ENCODE assay signal across 1 cellular context in genomic region chr14:35534130-35534883, GRCh38.
TF ChIP-seq lines count a peak whose summit lies in the region.

A gene with protein sequence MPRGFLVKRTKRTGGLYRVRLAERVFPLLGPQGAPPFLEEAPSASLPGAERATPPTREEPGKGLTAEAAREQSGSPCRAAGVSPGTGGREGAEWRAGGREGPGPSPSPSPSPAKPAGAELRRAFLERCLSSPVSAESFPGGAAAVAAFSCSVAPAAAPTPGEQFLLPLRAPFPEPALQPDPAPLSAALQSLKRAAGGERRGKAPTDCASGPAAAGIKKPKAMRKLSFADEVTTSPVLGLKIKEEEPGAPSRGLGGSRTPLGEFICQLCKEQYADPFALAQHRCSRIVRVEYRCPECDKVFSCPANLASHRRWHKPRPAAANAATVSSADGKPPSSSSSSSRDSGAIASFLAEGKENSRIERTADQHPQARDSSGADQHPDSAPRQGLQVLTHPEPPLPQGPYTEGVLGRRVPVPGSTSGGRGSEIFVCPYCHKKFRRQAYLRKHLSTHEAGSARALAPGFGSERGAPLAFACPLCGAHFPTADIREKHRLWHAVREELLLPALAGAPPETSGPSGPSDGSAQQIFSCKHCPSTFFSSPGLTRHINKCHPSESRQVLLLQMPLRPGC (plus strand): TSS chr14:35534164. CDS start chr14:35534253, 89 bp downstream.

TF ChIP-seq in GM12878, 131 proteins besides CTCF, POLR2A, EP300 and RAD21:
- no peak for TF ChIP-seq RAD51 (IDR thresholded peaks at IDR 0.05)
- no peak for TF ChIP-seq ATF3 (IDR thresholded peaks at IDR 0.05; ENCODE audit: borderline replicate concordance, extremely low read depth, low read depth, low read length)
- TF ChIP-seq, protein P1, sequence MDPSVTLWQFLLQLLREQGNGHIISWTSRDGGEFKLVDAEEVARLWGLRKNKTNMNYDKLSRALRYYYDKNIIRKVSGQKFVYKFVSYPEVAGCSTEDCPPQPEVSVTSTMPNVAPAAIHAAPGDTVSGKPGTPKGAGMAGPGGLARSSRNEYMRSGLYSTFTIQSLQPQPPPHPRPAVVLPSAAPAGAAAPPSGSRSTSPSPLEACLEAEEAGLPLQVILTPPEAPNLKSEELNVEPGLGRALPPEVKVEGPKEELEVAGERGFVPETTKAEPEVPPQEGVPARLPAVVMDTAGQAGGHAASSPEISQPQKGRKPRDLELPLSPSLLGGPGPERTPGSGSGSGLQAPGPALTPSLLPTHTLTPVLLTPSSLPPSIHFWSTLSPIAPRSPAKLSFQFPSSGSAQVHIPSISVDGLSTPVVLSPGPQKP (IDR thresholded peaks at IDR 0.05; ENCODE audit: low read depth, low read length): no peak
- TF ChIP-seq, protein P2, sequence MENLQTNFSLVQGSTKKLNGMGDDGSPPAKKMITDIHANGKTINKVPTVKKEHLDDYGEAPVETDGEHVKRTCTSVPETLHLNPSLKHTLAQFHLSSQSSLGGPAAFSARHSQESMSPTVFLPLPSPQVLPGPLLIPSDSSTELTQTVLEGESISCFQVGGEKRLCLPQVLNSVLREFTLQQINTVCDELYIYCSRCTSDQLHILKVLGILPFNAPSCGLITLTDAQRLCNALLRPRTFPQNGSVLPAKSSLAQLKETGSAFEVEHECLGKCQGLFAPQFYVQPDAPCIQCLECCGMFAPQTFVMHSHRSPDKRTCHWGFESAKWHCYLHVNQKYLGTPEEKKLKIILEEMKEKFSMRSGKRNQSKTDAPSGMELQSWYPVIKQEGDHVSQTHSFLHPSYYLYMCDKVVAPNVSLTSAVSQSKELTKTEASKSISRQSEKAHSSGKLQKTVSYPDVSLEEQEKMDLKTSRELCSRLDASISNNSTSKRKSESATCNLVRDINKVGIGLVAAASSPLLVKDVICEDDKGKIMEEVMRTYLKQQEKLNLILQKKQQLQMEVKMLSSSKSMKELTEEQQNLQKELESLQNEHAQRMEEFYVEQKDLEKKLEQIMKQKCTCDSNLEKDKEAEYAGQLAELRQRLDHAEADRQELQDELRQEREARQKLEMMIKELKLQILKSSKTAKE (IDR thresholded peaks at IDR 0.05; ENCODE audit: low read depth, poor library complexity, severe bottlenecking): no peak
